In genomic region chr20:58127731-58128130, GRCh38 we compare ENCODE assay signal across 12 cellular contexts.
DNase-seq lines count a peak whose midpoint lies in the region; ATAC-seq, FAIRE-seq and TF ChIP-seq lines count a peak whose summit lies in the region.
"Had no signal": no experiment of that assay in that cellular context is flagged by ENCODE, and none has a peak within 500 bp of the region (broad histone marks: within the 10 kb centered on the region; RNA-seq: fewer than 3 reads in every experiment).

No MANE protein-coding gene starts in this region.

- H3K9me3 Mint-ChIP-seq in brain: peaks cover 26 to 39% (median 33%) of the 10 kb centered on the region in 5 experiments

- peak; percentile 95 for DNase-seq in COR-L47 (lab: John Stamatoyannopoulos, UW)
- DNase-seq in HTR-8/SVneo (ENCODE audit: insufficient read length, low spot score): peak; percentile 96
- DNase-seq in lower leg skin (ENCODE audit: low spot score in 2 of 2): peak; percentile 31 to 88
- DNase-seq in frontal cortex (ENCODE audit: low spot score in 2 of 2): no peak
- no peak for DNase-seq in NCI-H524 treated with DMSO at 0.1 percent for 48 hours (lab: John Stamatoyannopoulos, UW)
- no peak for DNase-seq in NCI-H2107 (lab: John Stamatoyannopoulos, UW)
- DNase-seq: cerebellar nuclear complex, DMS53, RPMI8226, sigmoid colon had no signal

- intact Hi-C loops in lower leg skin (cut with DNase I; ENCODE audit: low total_unique reads): no loop called here

- 37 to 38% methylated on average over 6 of the region's 6 CpGs for WGBS in lower leg skin, 2 donors

- peak overlapping the region; percentile 1 to 72 (median 31) for H3K27ac Mint-ChIP-seq in brain

- no peak for TF ChIP-seq POLR2A in lower leg skin (IDR thresholded peaks at IDR 0.05)

- peaks cover 17% of the 10 kb centered on the region for H3K36me3 Mint-ChIP-seq in brain

- peaks cover 55% of the 10 kb centered on the region for H3K4me1 Mint-ChIP-seq in brain

- peaks cover 6% of the 10 kb centered on the region for H3K27me3 Mint-ChIP-seq in brain

- H3K4me3 Mint-ChIP-seq in brain: peak overlapping the region in 1 of 5 experiments; percentile 44

- TF ChIP-seq CTCF in brain (conservative IDR thresholded peaks at IDR 0.05) (no peak), lower leg skin (IDR thresholded peaks at IDR 0.05) (no peak)

- peak; percentile 99 for FAIRE-seq in HTR-8/SVneo (lab: Jason Lieb, UNC)
- no peak for FAIRE-seq in frontal cortex (lab: Jason Lieb, UNC)

- H3K4me3 ChIP-seq in lower leg skin (ENCODE audit: low read depth, poor library complexity, severe bottlenecking): no peak overlapping the region
- H3K4me3 ChIP-seq: sigmoid colon had no signal

- ATAC-seq in HG02623 (IDR thresholded peaks at IDR 0.05; ENCODE audit: unreplicated experiment): no peak

Comparison
In these comparisons a context has a peak if more than half of its experiments do, and no peak if none do; other contexts are left out.
1. DNase-seq: peak in COR-L47 (single experiment), HTR-8/SVneo (single experiment) and lower leg skin (2 of 2); none in frontal cortex (0 of 2), NCI-H524 treated with DMSO at 0.1 percent for 48 hours (single experiment) and NCI-H2107 (single experiment).